16 cellular contexts compared by ENCODE assay signal in the genomic region with DNA sequence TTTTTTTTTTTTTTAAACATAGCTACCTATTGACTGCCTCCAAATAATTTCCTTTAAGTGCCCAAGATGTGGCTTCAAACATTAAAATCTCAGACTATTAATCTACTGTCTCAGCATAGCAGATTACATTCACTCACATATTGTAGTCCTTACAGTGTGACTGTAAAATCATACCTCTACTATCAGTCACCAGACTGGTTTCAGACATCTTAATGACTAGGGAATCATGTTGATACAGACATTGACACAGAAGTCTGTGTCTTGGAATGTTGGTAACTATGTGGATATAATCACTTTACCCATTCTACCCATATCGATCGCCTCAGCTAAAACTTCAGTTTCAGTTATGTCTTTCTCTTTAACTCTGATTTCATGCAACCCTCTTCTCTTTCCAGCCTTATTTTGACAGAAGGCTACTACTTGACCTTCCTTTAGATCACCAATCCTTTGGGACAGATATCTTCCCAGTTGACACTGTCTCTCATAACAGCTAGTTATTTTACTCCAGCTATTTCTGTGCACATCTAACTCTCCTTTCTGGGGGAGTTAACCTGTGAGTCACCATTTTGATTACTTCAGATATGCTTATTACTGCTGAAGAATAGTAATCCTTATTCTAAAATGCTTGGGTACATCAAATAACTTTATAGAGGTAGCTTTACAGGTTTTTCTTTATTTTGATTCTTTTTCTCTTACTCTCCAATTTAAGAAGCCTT. TPM values are rescaled to one million over a fixed set of nuclear protein-coding genes. Genes with fewer than 3 reads are reported as not detected.
DNase-seq lines count a peak whose midpoint lies in the region; ATAC-seq and TF ChIP-seq lines count a peak whose summit lies in the region.
"Had no signal": no experiment of that assay in that cellular context is flagged by ENCODE, and none has a peak within 500 bp of the region (broad histone marks: within the 10 kb centered on the region; RNA-seq: fewer than 3 reads in every experiment).

No MANE protein-coding gene starts in this region.

- peak overlapping the region; percentile 73 for H3K27ac Mint-ChIP-seq in stimulated activated naive CD8-positive, alpha-beta T cell treated with anti-CD3 and anti-CD28 coated beads, Interleukin-15, Interleukin-2, amounts not matched to agents 100 ng/mL and 50 ng/mL, for 24 hours
- no peak overlapping the region for H3K27ac Mint-ChIP-seq in stimulated activated naive CD8-positive, alpha-beta T cell treated with anti-CD3 and anti-CD28 coated beads, Interleukin-15, amount 100 ng/mL, for 72 hours
- H3K27ac Mint-ChIP-seq in activated T-helper 2 cell treated with anti-CD3 and anti-CD28 coated beads, Interferon-gamma antibody, Interleukin-2, Interleukin-4, amounts not matched to agents 10 μg/mL and 5 μg/mL and 100 μg/mL, durations not matched to agents 14 hours and 24 hours and 36 hours: peak overlapping the region; percentile 43
- peak overlapping the region; percentile 47 for H3K27ac Mint-ChIP-seq in type B pancreatic cell

- ATAC-seq in stimulated activated naive CD8-positive, alpha-beta T cell treated with anti-CD3 and anti-CD28 coated beads, Interleukin-15, amount 100 ng/mL, for 72 hours: no peak
- ATAC-seq in GM19351 (IDR thresholded peaks at IDR 0.05; ENCODE audit: unreplicated experiment): no peak

- H3K4me3 Mint-ChIP-seq in stimulated activated naive CD8-positive, alpha-beta T cell treated with anti-CD3 and anti-CD28 coated beads, Interleukin-15, Interleukin-2, amounts not matched to agents 100 ng/mL and 50 ng/mL, for 24 hours: no peak overlapping the region
- no peak overlapping the region for H3K4me3 Mint-ChIP-seq in stimulated activated naive CD8-positive, alpha-beta T cell treated with anti-CD3 and anti-CD28 coated beads, Interleukin-15, amount 100 ng/mL, for 72 hours
- H3K4me3 Mint-ChIP-seq in activated T-helper 2 cell treated with anti-CD3 and anti-CD28 coated beads, Interferon-gamma antibody, Interleukin-2, Interleukin-4, amounts not matched to agents 10 μg/mL and 5 μg/mL and 100 μg/mL, durations not matched to agents 14 hours and 24 hours and 36 hours (ENCODE audit: low read depth): no peak overlapping the region
- peak overlapping the region; percentile 8 for H3K4me3 Mint-ChIP-seq in type B pancreatic cell

- no peaks in the 10 kb centered on the region for H3K27me3 Mint-ChIP-seq in stimulated activated naive CD8-positive, alpha-beta T cell treated with anti-CD3 and anti-CD28 coated beads, Interleukin-15, Interleukin-2, amounts not matched to agents 100 ng/mL and 50 ng/mL, for 24 hours
- no peaks in the 10 kb centered on the region for H3K27me3 Mint-ChIP-seq in stimulated activated naive CD8-positive, alpha-beta T cell treated with anti-CD3 and anti-CD28 coated beads, Interleukin-15, amount 100 ng/mL, for 72 hours
- H3K27me3 Mint-ChIP-seq in activated T-helper 2 cell treated with anti-CD3 and anti-CD28 coated beads, Interferon-gamma antibody, Interleukin-2, Interleukin-4, amounts not matched to agents 10 μg/mL and 5 μg/mL and 100 μg/mL, durations not matched to agents 14 hours and 24 hours and 36 hours (ENCODE audit: low read depth): no peaks in the 10 kb centered on the region
- no peaks in the 10 kb centered on the region for H3K27me3 Mint-ChIP-seq in type B pancreatic cell
- H3K27me3 Mint-ChIP-seq: IgD-negative memory B cell had no signal

- no peak for DNase-seq in stimulated activated naive CD8-positive, alpha-beta T cell treated with anti-CD3 and anti-CD28 coated beads, Interleukin-15, amount 100 ng/mL, for 72 hours
- no peak for DNase-seq in activated T-helper 2 cell treated with anti-CD3 and anti-CD28 coated beads, Interferon-gamma antibody, Interleukin-2, Interleukin-4, amounts not matched to agents 10 μg/mL and 5 μg/mL and 100 μg/mL, durations not matched to agents 14 hours and 24 hours and 36 hours (ENCODE audit: low spot score)
- DNase-seq in kidney glomerular epithelial cell (lab: John Stamatoyannopoulos, UW): peak; percentile 10
- no peak for DNase-seq in type B pancreatic cell (ENCODE audit: extremely low spot score, unreplicated experiment)
- DNase-seq in NCI-H1417 (lab: John Stamatoyannopoulos, UW): no peak
- no peak for DNase-seq in NCI-H82 treated with DMSO at 0.1 percent for 48 hours (lab: John Stamatoyannopoulos, UW; ENCODE audit: unreplicated experiment)
- DNase-seq: DMS 273 treated with DMSO at 0.1 percent for 48 hours; effector memory CD4-positive, alpha-beta T cell; GOT3; NCI-H1048; NCI-H524 treated with DMSO at 0.1 percent for 48 hours; SHP77 treated with DMSO at 0.1 percent for 48 hours; tibial artery had no signal

- intact Hi-C loops in activated T-helper 2 cell treated with anti-CD3 and anti-CD28 coated beads, Interferon-gamma antibody, Interleukin-2, Interleukin-4, amounts not matched to agents 10 μg/mL and 5 μg/mL and 100 μg/mL, durations not matched to agents 14 hours and 24 hours and 36 hours (cut with micrococcal nuclease): no loop called here

- H3K36me3 Mint-ChIP-seq in stimulated activated naive CD8-positive, alpha-beta T cell treated with anti-CD3 and anti-CD28 coated beads, Interleukin-15, Interleukin-2, amounts not matched to agents 100 ng/mL and 50 ng/mL, for 24 hours (ENCODE audit: low read depth): peaks cover 68% of the 10 kb centered on the region
- H3K36me3 Mint-ChIP-seq in activated T-helper 2 cell treated with anti-CD3 and anti-CD28 coated beads, Interferon-gamma antibody, Interleukin-2, Interleukin-4, amounts not matched to agents 10 μg/mL and 5 μg/mL and 100 μg/mL, durations not matched to agents 14 hours and 24 hours and 36 hours (ENCODE audit: low read depth): peaks cover 54% of the 10 kb centered on the region
- H3K36me3 Mint-ChIP-seq in type B pancreatic cell: peaks cover 46% of the 10 kb centered on the region

- TF ChIP-seq CTCF in type B pancreatic cell (conservative IDR thresholded peaks at IDR 0.05): no peak

- no peaks in the 10 kb centered on the region for H3K9me3 Mint-ChIP-seq in stimulated activated naive CD8-positive, alpha-beta T cell treated with anti-CD3 and anti-CD28 coated beads, Interleukin-15, Interleukin-2, amounts not matched to agents 100 ng/mL and 50 ng/mL, for 24 hours
- H3K9me3 Mint-ChIP-seq in stimulated activated naive CD8-positive, alpha-beta T cell treated with anti-CD3 and anti-CD28 coated beads, Interleukin-15, amount 100 ng/mL, for 72 hours: no peaks in the 10 kb centered on the region
- H3K9me3 Mint-ChIP-seq in activated T-helper 2 cell treated with anti-CD3 and anti-CD28 coated beads, Interferon-gamma antibody, Interleukin-2, Interleukin-4, amounts not matched to agents 10 μg/mL and 5 μg/mL and 100 μg/mL, durations not matched to agents 14 hours and 24 hours and 36 hours: no peaks in the 10 kb centered on the region
- peaks cover 9% of the 10 kb centered on the region for H3K9me3 Mint-ChIP-seq in type B pancreatic cell
- H3K9me3 Mint-ChIP-seq: IgD-negative memory B cell had no signal

- H3K4me1 Mint-ChIP-seq in stimulated activated naive CD8-positive, alpha-beta T cell treated with anti-CD3 and anti-CD28 coated beads, Interleukin-15, Interleukin-2, amounts not matched to agents 100 ng/mL and 50 ng/mL, for 24 hours (ENCODE audit: low read depth): peaks cover 73% of the 10 kb centered on the region
- peaks cover 75% of the 10 kb centered on the region for H3K4me1 Mint-ChIP-seq in stimulated activated naive CD8-positive, alpha-beta T cell treated with anti-CD3 and anti-CD28 coated beads, Interleukin-15, amount 100 ng/mL, for 72 hours
- peaks cover 42% of the 10 kb centered on the region for H3K4me1 Mint-ChIP-seq in activated T-helper 2 cell treated with anti-CD3 and anti-CD28 coated beads, Interferon-gamma antibody, Interleukin-2, Interleukin-4, amounts not matched to agents 10 μg/mL and 5 μg/mL and 100 μg/mL, durations not matched to agents 14 hours and 24 hours and 36 hours (ENCODE audit: low read depth)
- H3K4me1 Mint-ChIP-seq in type B pancreatic cell (ENCODE audit: unreplicated experiment): peaks cover 24% of the 10 kb centered on the region

RNA-seq across cellular contexts. Expression of a gene that starts 7.0 kb away (rescaled TPM):
- total RNA-seq in activated T-helper 2 cell treated with anti-CD3 and anti-CD28 coated beads, Interferon-gamma antibody, Interleukin-2, Interleukin-4, amounts not matched to agents 10 μg/mL and 5 μg/mL and 100 μg/mL, durations not matched to agents 14 hours and 24 hours and 36 hours: 27.2 and 28.1 TPM in 2 replicates
- total RNA-seq in type B pancreatic cell (ENCODE audit: low replicate concordance): 47.3 and 50.8 TPM in 2 replicates

Comparison
In these comparisons a context has a peak if more than half of its experiments do, and no peak if none do; other contexts are left out.
1. H3K27ac Mint-ChIP-seq: peak in stimulated activated naive CD8-positive, alpha-beta T cell treated with anti-CD3 and anti-CD28 coated beads, Interleukin-15, Interleukin-2, amounts not matched to agents 100 ng/mL and 50 ng/mL, for 24 hours (single experiment), activated T-helper 2 cell treated with anti-CD3 and anti-CD28 coated beads, Interferon-gamma antibody, Interleukin-2, Interleukin-4, amounts not matched to agents 10 μg/mL and 5 μg/mL and 100 μg/mL, durations not matched to agents 14 hours and 24 hours and 36 hours (single experiment) and type B pancreatic cell (single experiment); none in stimulated activated naive CD8-positive, alpha-beta T cell treated with anti-CD3 and anti-CD28 coated beads, Interleukin-15, amount 100 ng/mL, for 72 hours (0 of 2).